8 cellular contexts compared by ENCODE assay signal in genomic region chr19:9936151-9937000, GRCh38. TPM values are rescaled to one million over a fixed set of nuclear protein-coding genes. Genes with fewer than 3 reads are reported as not detected.
DNase-seq lines count a peak whose midpoint lies in the region; ATAC-seq and TF ChIP-seq lines count a peak whose summit lies in the region.

Gene OLFM2 (minus strand): TSS chr19:9936515. CDS start chr19:9936366, 149 bp downstream.

- H3K27ac ChIP-seq in CD4-positive, alpha-beta T cell (ENCODE audit: low read depth, low read length): no peak within 1 kb of the TSS
- H3K27ac ChIP-seq in foreskin keratinocyte: no peak within 1 kb of the TSS

- CTCF ChIA-PET in CD4-positive, alpha-beta T cell (lab: Charles Lee): interaction anchor here (0.6 kb wide), 1 partner anchor 322 kb away, joined by 3 read pairs; no protein-coding TSS in a partner anchor

- no peak for TF ChIP-seq RAD21 in Ishikawa (IDR thresholded peaks at IDR 0.05; ENCODE audit: low read depth)

- intact Hi-C loops in CD4-positive, alpha-beta T cell (cut with DNase I, micrococcal nuclease): no loop called here

- ATAC-seq in CD4-positive, alpha-beta T cell (ENCODE audit: poor library complexity): no peak
- ATAC-seq in naive B cell (ENCODE audit: low read depth in 2 of 2) (no peak), foreskin keratinocyte (no peak), HG03354 (IDR thresholded peaks at IDR 0.05; ENCODE audit: poor library complexity, severe bottlenecking, unreplicated experiment) (no peak)

- no peak within 1 kb of the TSS for H3K27ac Mint-ChIP-seq in CD4-positive, alpha-beta T cell
- H3K27ac Mint-ChIP-seq in chondrocyte (ENCODE audit: unreplicated experiment) (peak within 1 kb of the TSS; percentile 53), naive B cell (peak within 1 kb of the TSS in 5 of 6 donors; percentile 36 to 95 (median 81))

- TF ChIP-seq EP300 in Ishikawa (IDR thresholded peaks at IDR 0.05; ENCODE audit: borderline replicate concordance): no peak

- peaks cover 76% of the 10 kb centered on the region for H3K27me3 Mint-ChIP-seq in CD4-positive, alpha-beta T cell
- H3K27me3 Mint-ChIP-seq in chondrocyte (ENCODE audit: low read depth) (peaks cover 8% of the 10 kb centered on the region), naive B cell (peaks cover 55 to 81% (median 76%) of the 10 kb centered on the region in 3 donors)

- TF ChIP-seq CTCF in CD4-positive, alpha-beta T cell (IDR thresholded peaks at IDR 0.05): no peak
- TF ChIP-seq CTCF in chondrocyte (IDR thresholded peaks at IDR 0.05) (no peak), foreskin keratinocyte (conservative IDR thresholded peaks at IDR 0.05) (no peak)

- peaks cover 2% of the 10 kb centered on the region for H3K9me3 ChIP-seq in CD4-positive, alpha-beta T cell (ENCODE audit: control insufficient read depth, low read length)

- POLR2A ChIA-PET in CD4-positive, alpha-beta T cell (lab: Charles Lee): no interaction called here

- H3K4me3 Mint-ChIP-seq in CD4-positive, alpha-beta T cell: peak within 1 kb of the TSS; percentile 76
- H3K4me3 Mint-ChIP-seq in chondrocyte (ENCODE audit: unreplicated experiment): peak within 1 kb of the TSS; percentile 92
- H3K4me3 Mint-ChIP-seq in naive B cell: peak within 1 kb of the TSS; percentile 46 to 89 (median 78)

- H3K27me3 ChIP-seq in CD4-positive, alpha-beta T cell (ENCODE audit: control insufficient read depth, insufficient read depth, low read length): peaks cover 56% of the 10 kb centered on the region
- peaks cover 28% of the 10 kb centered on the region for H3K27me3 ChIP-seq in foreskin keratinocyte

- no peaks in the 10 kb centered on the region for H3K36me3 Mint-ChIP-seq in CD4-positive, alpha-beta T cell (ENCODE audit: low read depth)
- H3K36me3 Mint-ChIP-seq in chondrocyte (ENCODE audit: low read depth): no peaks in the 10 kb centered on the region
- peaks cover 5 to 14% of the 10 kb centered on the region in 2 donors for H3K36me3 Mint-ChIP-seq in naive B cell

- H3K9me3 Mint-ChIP-seq in CD4-positive, alpha-beta T cell: peaks cover 2% of the 10 kb centered on the region
- peaks cover 7% of the 10 kb centered on the region for H3K9me3 Mint-ChIP-seq in chondrocyte (ENCODE audit: low read depth)
- peaks cover 0 to 13% (median 5%) of the 10 kb centered on the region in 7 donors for H3K9me3 Mint-ChIP-seq in naive B cell

- peaks cover 28% of the 10 kb centered on the region for H3K4me1 Mint-ChIP-seq in CD4-positive, alpha-beta T cell (ENCODE audit: low read depth)
- H3K4me1 Mint-ChIP-seq in chondrocyte (ENCODE audit: low read depth): peaks cover 28% of the 10 kb centered on the region
- peaks cover 11 to 27% (median 25%) of the 10 kb centered on the region in 3 donors for H3K4me1 Mint-ChIP-seq in naive B cell

- DNase-seq in CD4-positive, alpha-beta T cell: peak in 1 of 10 experiments; percentile 16
- no peak for DNase-seq in chondrocyte (ENCODE audit: low spot score)
- DNase-seq in naive B cell: no peak
- DNase-seq in foreskin keratinocyte: no peak
- DNase-seq in activated gamma-delta T cell treated with Interleukin-2 at 50 U/mL for 16 hours: no peak
- DNase-seq in T-helper 9 cell: no peak

- H3K4me1 ChIP-seq in foreskin keratinocyte: no peaks in the 10 kb centered on the region

TF ChIP-seq in Ishikawa, 13 proteins besides CTCF, POLR2A, EP300 and RAD21:
- 0 out of 2 replicates have a peak, but pooled peaks have one; percentile 18 for TF ChIP-seq ZBTB7A (IDR thresholded peaks at IDR 0.05; ENCODE audit: low read depth)
- TF ChIP-seq CREB1 (IDR thresholded peaks at IDR 0.05; ENCODE audit: low read depth): no peak
- TF ChIP-seq FOXM1 (IDR thresholded peaks at IDR 0.05; ENCODE audit: borderline replicate concordance, low read depth): no peak
- TF ChIP-seq USF1 (IDR thresholded peaks at IDR 0.05): peak; percentile 51; the same call in 1 of the 2 replicates

RNA-seq across cellular contexts. Expression of gene OLFM2, which starts in this region (rescaled TPM):
- 1 to 10 TPM; 4.1 to 4.8 TPM for total RNA-seq in CD4-positive, alpha-beta T cell
- total RNA-seq in chondrocyte (51.0 to 68.8 TPM (median 67.9 TPM) in 3 replicates), foreskin keratinocyte (1.1 and 1.2 TPM in 2 replicates)
- polyA plus RNA-seq in naive B cell (ENCODE audit: low read depth in 6 of 6) (not detected), foreskin keratinocyte (1.5 TPM in 2 replicates)
